25 cellular contexts compared by ENCODE assay signal in genomic region chr7:1393421-1393820, GRCh38.
"Had no signal": no experiment of that assay in that cellular context is flagged by ENCODE, and none has a peak within 500 bp of the region (broad histone marks: within the 10 kb centered on the region; RNA-seq: fewer than 3 reads in every experiment).

No MANE protein-coding gene starts in this region.

- H3K4me1 ChIP-seq: neural progenitor cell, parathyroid adenoma, psoas muscle, right lobe of liver, sigmoid colon, stomach, thyroid gland, tibial nerve, upper lobe of left lung, uterus had no signal

- H3K4me3 ChIP-seq: neural progenitor cell, ovary, psoas muscle, right lobe of liver, sigmoid colon, stomach, thoracic aorta, thyroid gland, tibial nerve, upper lobe of left lung, uterus had no signal

- H3K27me3 ChIP-seq: ovary, right lobe of liver, thyroid gland, upper lobe of left lung, uterus had no signal

- H3K9me3 ChIP-seq: neutrophil, psoas muscle, right lobe of liver, thyroid gland, uterus had no signal

- H3K9ac ChIP-seq: neural progenitor cell, parathyroid adenoma had no signal

- H3K79me2 ChIP-seq: parathyroid adenoma had no signal

- H2AFZ ChIP-seq: neural progenitor cell, parathyroid adenoma had no signal

- H3K36me3 ChIP-seq: neural progenitor cell, neutrophil, ovary, right lobe of liver, sigmoid colon, stomach, thoracic aorta, thyroid gland, tibial nerve, upper lobe of left lung, uterus had no signal

- H3K27ac ChIP-seq: neural progenitor cell, neutrophil, ovary, parathyroid adenoma, psoas muscle, right lobe of liver, sigmoid colon, stomach, thoracic aorta, thyroid gland, tibial nerve, upper lobe of left lung, uterus had no signal

- DNase-seq: nucleus accumbens; ovary; psoas muscle; right lobe of liver; sigmoid colon; small intestine; stimulated activated CD4-positive, alpha-beta T cell treated with anti-CD3 and anti-CD28 coated beads, Interleukin-15, amount 100 ng/mL, for 24 hours; stimulated activated CD4-positive, alpha-beta T cell treated with anti-CD3 and anti-CD28 coated beads, Interleukin-2, amount 100 ng/mL, for 24 hours; stimulated activated CD4-positive, alpha-beta T cell treated with anti-CD3 and anti-CD28 coated beads, Interleukin-2, amount 100 ng/mL, for 48 hours; stimulated activated CD4-positive, alpha-beta T cell treated with anti-CD3 and anti-CD28 coated beads, Interleukin-4, amount 100 ng/mL, for 24 hours; stimulated activated naive B cell treated with anti-CD40 and anti-IgM and Interleukin-4, amounts not matched to agents 10 μg/mL and 1 μg/mL and 100 μg/mL, for 72 hours; stimulated activated naive CD4-positive, alpha-beta T cell treated with Interleukin-2 at 50 U/mL for 16 hours; stomach; thyroid gland; trophoblast cell; upper lobe of left lung; uterus had no signal

- ATAC-seq: naive thymus-derived CD4-positive, alpha-beta T cell; psoas muscle; right cardiac atrium; stimulated activated effector memory CD8-positive, alpha-beta T cell treated with anti-CD3 and anti-CD28 coated beads, Interleukin-12 subunit alpha, Interleukin-12 subunit beta, amount 100 ng/mL, for 72 hours; stimulated activated naive B cell treated with anti-CD40 and anti-IgM and Interleukin-4, amounts not matched to agents 10 μg/mL and 1 μg/mL and 100 μg/mL, for 72 hours had no signal

- H3K4me2 ChIP-seq: neural progenitor cell had no signal
